In genomic region chr11:57764972-57765371, GRCh38 we compare ENCODE assay signal across 1 cellular context.
TF ChIP-seq lines count a peak whose summit lies in the region.

No MANE protein-coding gene starts in this region.

TF ChIP-seq in GM12878, 131 proteins besides CTCF, POLR2A, EP300 and RAD21:
- TF ChIP-seq HSF1 (IDR thresholded peaks at IDR 0.05; ENCODE audit: low read depth, low read length) (no peak), PBX3 (IDR thresholded peaks at IDR 0.05; ENCODE audit: insufficient replicate concordance, low read depth, low read length) (no peak), KAT2A (conservative IDR thresholded peaks at IDR 0.05; ENCODE audit: control insufficient read depth, low read depth, low read length) (no peak), BCL3 (IDR thresholded peaks at IDR 0.05; ENCODE audit: borderline replicate concordance, insufficient read depth, low read depth, low read length, poor library complexity, severe bottlenecking) (no peak), ATF7 (IDR thresholded peaks at IDR 0.05; ENCODE audit: low read depth) (no peak), NFYA (IDR thresholded peaks at IDR 0.05; ENCODE audit: borderline replicate concordance, low read depth, low read length) (no peak), BMI1 (IDR thresholded peaks at IDR 0.05; ENCODE audit: borderline replicate concordance) (no peak)
TF ChIP-seq in GM12878: peak in this region for 0.
